ENCODE assay signal across 1 cellular context in the genomic region with DNA sequence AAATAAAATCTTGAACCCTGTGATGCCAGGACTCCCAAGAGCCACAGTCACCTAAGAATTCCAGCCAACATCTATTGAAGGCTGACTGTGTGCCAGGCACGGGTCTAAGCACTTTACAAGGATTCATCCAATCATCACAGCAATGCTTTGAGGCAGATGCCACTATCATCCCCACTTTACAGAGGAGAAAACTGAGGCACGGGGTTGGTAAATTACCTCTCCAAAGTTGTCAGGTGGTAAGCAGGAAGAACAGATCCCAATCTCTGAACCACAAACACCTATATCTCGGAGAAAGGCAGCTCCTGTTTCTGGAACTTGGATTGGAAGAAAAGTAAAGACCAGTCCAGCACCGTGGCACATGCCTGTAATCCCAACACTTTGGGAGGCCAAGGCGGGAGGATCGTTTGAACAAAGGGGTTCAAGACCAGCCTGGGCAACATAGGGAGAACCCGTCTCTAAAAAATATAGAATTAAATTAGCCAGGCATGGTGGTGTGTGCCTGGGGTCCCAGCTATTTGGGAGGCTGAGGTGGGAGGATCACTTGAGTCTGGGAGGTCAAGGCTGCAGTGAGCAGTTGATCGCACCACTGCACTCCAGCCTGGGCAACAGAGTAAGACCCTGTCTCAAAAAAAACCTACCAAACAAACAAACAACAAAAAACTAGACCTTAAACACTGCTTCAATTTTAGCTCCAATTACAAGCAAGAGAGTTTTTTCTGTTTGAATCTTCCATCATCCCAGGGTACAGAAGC.
TF ChIP-seq lines count a peak whose summit lies in the region.

No MANE protein-coding gene starts in this region.

TF ChIP-seq in K562, 482 proteins besides CTCF, POLR2A, EP300 and RAD21 (continued from another document):
- TF ChIP-seq DMBX1 (CRISPR knock-in tag; IDR thresholded peaks at IDR 0.05; ENCODE audit: borderline replicate concordance), result no peak
